ENCODE assay signal across 1 cellular context in genomic region chr20:35325385-35325784, GRCh38.
TF ChIP-seq lines count a peak whose summit lies in the region.

No MANE protein-coding gene starts in this region.

TF ChIP-seq in HepG2, 621 proteins besides CTCF, POLR2A, EP300 and RAD21:
- TF ChIP-seq PHF21A (CRISPR knock-in tag; IDR thresholded peaks at IDR 0.05) = no peak
- TF ChIP-seq ZNF263 (CRISPR knock-in tag; IDR thresholded peaks at IDR 0.05) = no peak
- no peak for TF ChIP-seq ZNF468 (CRISPR knock-in tag; IDR thresholded peaks at IDR 0.05)
- no peak for TF ChIP-seq FOXK2 (IDR thresholded peaks at IDR 0.05)
- no peak for TF ChIP-seq ZMYM2 (CRISPR knock-in tag; IDR thresholded peaks at IDR 0.05)
- no peak for TF ChIP-seq TFDP1 (CRISPR knock-in tag; IDR thresholded peaks at IDR 0.05; ENCODE audit: borderline replicate concordance)
- TF ChIP-seq GPN1 (CRISPR knock-in tag; IDR thresholded peaks at IDR 0.05; ENCODE audit: borderline replicate concordance) = no peak
- TF ChIP-seq RCOR2 (CRISPR knock-in tag; IDR thresholded peaks at IDR 0.05) = 0 out of 2 replicates have a peak, but pooled peaks have one; percentile 42
- no peak for TF ChIP-seq THRA (CRISPR knock-in tag; IDR thresholded peaks at IDR 0.05; ENCODE audit: borderline replicate concordance)
- TF ChIP-seq TEAD3 (CRISPR knock-in tag; optimal IDR thresholded peaks at IDR 0.05; ENCODE audit: borderline replicate concordance) = peak; percentile 12
- no peak for TF ChIP-seq ZFYVE20 (CRISPR knock-in tag; IDR thresholded peaks at IDR 0.05; ENCODE audit: borderline replicate concordance, low read depth)
- no peak for TF ChIP-seq ARID2 (CRISPR knock-in tag; IDR thresholded peaks at IDR 0.05; ENCODE audit: borderline replicate concordance)
- no peak for TF ChIP-seq NFYB (CRISPR knock-in tag; IDR thresholded peaks at IDR 0.05)
- TF ChIP-seq ONECUT2 (CRISPR knock-in tag; IDR thresholded peaks at IDR 0.05) = peak; percentile 67; the same call in 1 of the 2 replicates
- no peak for TF ChIP-seq ZNF598 (CRISPR knock-in tag; IDR thresholded peaks at IDR 0.05; ENCODE audit: borderline replicate concordance)
- TF ChIP-seq ZNF34 (CRISPR knock-in tag; IDR thresholded peaks at IDR 0.05; ENCODE audit: borderline replicate concordance) = 0 out of 2 replicates have a peak, but pooled peaks have one; percentile 2
- no peak for TF ChIP-seq SNAI1 (CRISPR knock-in tag; IDR thresholded peaks at IDR 0.05; ENCODE audit: borderline replicate concordance)
- no peak for TF ChIP-seq KAT8 (CRISPR knock-in tag; IDR thresholded peaks at IDR 0.05)
- TF ChIP-seq NONO (IDR thresholded peaks at IDR 0.05) = no peak
- 0 out of 2 replicates have a peak, but pooled peaks have one; percentile 34 for TF ChIP-seq NONO (CRISPR knock-in tag; conservative IDR thresholded peaks at IDR 0.05)
- TF ChIP-seq ZC3H4 (CRISPR knock-in tag; IDR thresholded peaks at IDR 0.05; ENCODE audit: borderline replicate concordance) = no peak
